In genomic region chr2:14475994-14476393, GRCh38 we compare ENCODE assay signal across 17 cellular contexts.
DNase-seq lines count a peak whose midpoint lies in the region; ATAC-seq, FAIRE-seq and TF ChIP-seq lines count a peak whose summit lies in the region.
"Had no signal": no experiment of that assay in that cellular context is flagged by ENCODE, and none has a peak within 500 bp of the region (broad histone marks: within the 10 kb centered on the region; RNA-seq: fewer than 3 reads in every experiment).

No MANE protein-coding gene starts in this region.

- H3K4me2 ChIP-seq in Karpas-422 (ENCODE audit: low read depth, low read length, poor library complexity, severe bottlenecking) (no peak overlapping the region), GM12878 (ENCODE audit: control insufficient read depth, insufficient read depth) (no peak overlapping the region)
- H3K4me2 ChIP-seq: GM23338 had no signal

- DNase-seq in A172 (ENCODE audit: low spot score) (peak; percentile 21), CMK (ENCODE audit: low read depth) (peak; percentile 8), Karpas-422 (no peak), GM12878 (ENCODE audit: low read depth, low spot score) (no peak), cardiac septum (ENCODE audit: low spot score) (no peak)
- DNase-seq: Caco-2; CD8-positive, alpha-beta T cell; DND-41; GF-D8; H7; KBM-7 had no signal

- CTCF ChIA-PET in GM12878 (lab: Yijun Ruan, JAX) = no interaction called here

- TF ChIP-seq CTCF in GM12878 (IDR thresholded peaks at IDR 0.05 in 2 of 3, conservative IDR thresholded peaks at IDR 0.05 in 1 of 3; ENCODE audit: control insufficient read depth in 2 of 3, extremely low read depth in 1 of 3, insufficient read depth in 1 of 3, low read depth in 3 of 3, low read length in 3 of 3) = no peak

- RAD21 ChIA-PET in GM12878 (lab: Charles Lee; ENCODE audit: unreplicated experiment) = interaction anchor here (1.6 kb wide), 1 partner anchor 55 kb away, joined by 3 read pairs; no protein-coding TSS in a partner anchor

- no peak for TF ChIP-seq EP300 in GM12878 (IDR thresholded peaks at IDR 0.05; ENCODE audit: borderline replicate concordance in 1 of 2, control insufficient read depth in 1 of 2, low read depth in 2 of 2, low read length in 2 of 2)

- SMC1A ChIA-PET in GM12878 (lab: Charles Lee; ENCODE audit: uncharacterized antibody, unreplicated experiment) = interaction anchor here (0.9 kb wide), 1 partner anchor 576 kb away, joined by 4 read pairs; no protein-coding TSS in a partner anchor

- TF ChIP-seq RAD21 in GM12878 (IDR thresholded peaks at IDR 0.05; ENCODE audit: insufficient read depth, low read depth, low read length) = no peak

- in situ Hi-C loops in GM12878 (cut with MboI) = no loop called here

- BruUV-seq in GM12878 (replicated peaks; lab: Mats Ljungman, UMichigan) = no TSS peak

- H3K9me3 ChIP-seq in Karpas-422 (ENCODE audit: low read length) (no peaks in the 10 kb centered on the region), GM12878 (replicated peaks; ENCODE audit: control insufficient read depth, insufficient read depth, low read length) (no peaks in the 10 kb centered on the region)
- H3K9me3 ChIP-seq: Caco-2 had no signal

- H3K27me3 ChIP-seq in Karpas-422 (ENCODE audit: low read length) (no peaks in the 10 kb centered on the region), GM12878 (replicated peaks in 1 of 2; ENCODE audit: control insufficient read depth in 2 of 2, insufficient read depth in 2 of 2, low read length in 1 of 2) (no peaks in the 10 kb centered on the region)

- H3K79me2 ChIP-seq in Karpas-422 (ENCODE audit: low read length) = no peaks in the 10 kb centered on the region
- no peaks in the 10 kb centered on the region for H3K79me2 ChIP-seq in GM12878 (ENCODE audit: control insufficient read depth, insufficient read depth, low read length)

- no peak for ATAC-seq in GM12878
- ATAC-seq in HG02852 (IDR thresholded peaks at IDR 0.05; ENCODE audit: unreplicated experiment) = no peak
- ATAC-seq in GM21423 (IDR thresholded peaks at IDR 0.05; ENCODE audit: unreplicated experiment) = no peak
- ATAC-seq: CD8-positive, alpha-beta T cell; GM23338 had no signal

- H2AFZ ChIP-seq in Karpas-422 (ENCODE audit: low read length) (0 out of 2 replicates have a peak overlapping the region, but pooled peaks have one; percentile 41), GM12878 (ENCODE audit: control insufficient read depth, low read depth, low read length) (no peak overlapping the region)
- H2AFZ ChIP-seq: GM23338 had no signal

- H3K9me2 ChIP-seq in Karpas-422 (replicated peaks; ENCODE audit: insufficient read depth, low read length) = no peaks in the 10 kb centered on the region

- no peak overlapping the region for H3K4me3 ChIP-seq in Karpas-422 (ENCODE audit: low read length)
- no peak overlapping the region for H3K4me3 ChIP-seq in GM12878
- H3K4me3 ChIP-seq: GM23338 had no signal

- H3K9ac ChIP-seq in Karpas-422 (ENCODE audit: low read length) (no peak overlapping the region), GM12878 (ENCODE audit: control insufficient read depth, insufficient read depth, low read length) (no peak overlapping the region)

- intact Hi-C loops in GM12878 (cut with micrococcal nuclease; ENCODE audit: unreplicated experiment) (no loop called here), cardiac septum (cut with DNase I) (no loop called here)

- POLR2A ChIA-PET in GM12878 (lab: Charles Lee) = no interaction called here

- H3K4me1 ChIP-seq in Karpas-422 (ENCODE audit: low read length) (no peaks in the 10 kb centered on the region), GM12878 (ENCODE audit: control insufficient read depth, insufficient read depth, low read length) (no peaks in the 10 kb centered on the region)
- H3K4me1 ChIP-seq: Caco-2 had no signal

- FAIRE-seq in GM12878 (lab: Jason Lieb, UNC) = no peak
- FAIRE-seq: A204.1, GM18507, HTR-8/SVneo had no signal

- H3K36me3 ChIP-seq in Karpas-422 (ENCODE audit: insufficient read depth, low read length) (no peaks in the 10 kb centered on the region), GM12878 (ENCODE audit: control insufficient read depth in 2 of 2, insufficient read depth in 2 of 2, low read length in 1 of 2) (no peaks in the 10 kb centered on the region)

- WGBS in GM12878 (ENCODE audit: insufficient coverage, insufficient replicate concordance, low lambda C conversion rate, missing lambda C conversion rate) = 32% methylated on average over 5 of the region's 5 CpGs

- H3K27ac ChIP-seq in Karpas-422 (ENCODE audit: low read length) = no peak overlapping the region
- no peak overlapping the region for H3K27ac ChIP-seq in GM12878 (ENCODE audit: control insufficient read depth, insufficient read depth)

- H4K20me1 ChIP-seq in Karpas-422 (ENCODE audit: insufficient read depth, low read depth, low read length) (no peaks in the 10 kb centered on the region), GM12878 (ENCODE audit: control insufficient read depth, insufficient read depth) (no peaks in the 10 kb centered on the region)

- TF ChIP-seq POLR2A in GM12878 (IDR thresholded peaks at IDR 0.05; ENCODE audit: low read depth, low read length) = no peak

TF ChIP-seq in GM12878, 131 proteins besides CTCF, POLR2A, EP300 and RAD21:
- TF ChIP-seq EZH2 (IDR thresholded peaks at IDR 0.05; ENCODE audit: borderline replicate concordance, control insufficient read depth, low read depth, low read length) (no peak), IKZF1 (conservative IDR thresholded peaks at IDR 0.05) (no peak), RAD51 (IDR thresholded peaks at IDR 0.05) (peak; percentile 43; the same call in 1 of the 2 replicates)

Comparison
In these comparisons a context has a peak if more than half of its experiments do, and no peak if none do; other contexts are left out.
1. DNase-seq: peak in A172 (single experiment) and CMK (single experiment); none in Karpas-422 (single experiment), GM12878 (single experiment) and cardiac septum (single experiment).